Comparison of ENCODE assay signal across 20 cellular contexts in genomic region chr2:31287681-31288080, GRCh38. TPM values are rescaled to one million over a fixed set of nuclear protein-coding genes. Genes with fewer than 3 reads are reported as not detected.
DNase-seq lines count a peak whose midpoint lies in the region; ATAC-seq and TF ChIP-seq lines count a peak whose summit lies in the region.
"Had no signal": no experiment of that assay in that cellular context is flagged by ENCODE, and none has a peak within 500 bp of the region (broad histone marks: within the 10 kb centered on the region; RNA-seq: fewer than 3 reads in every experiment).

No MANE protein-coding gene starts in this region.

- H3K4me3 ChIP-seq in esophagus squamous epithelium (no peak overlapping the region), trophoblast cell (ENCODE audit: low read depth, low read length) (no peak overlapping the region)
- H3K4me3 ChIP-seq: mucosa of descending colon, SJCRH30, thoracic aorta had no signal

- intact Hi-C loops in esophagus squamous epithelium (cut with DNase I) = no loop called here

- H3K27me3 ChIP-seq in esophagus squamous epithelium (no peaks in the 10 kb centered on the region), trophoblast cell (ENCODE audit: insufficient read depth, low read length) (no peaks in the 10 kb centered on the region)

- H3K9me3 ChIP-seq in esophagus squamous epithelium (no peaks in the 10 kb centered on the region), trophoblast cell (ENCODE audit: insufficient read depth, low read depth, low read length) (no peaks in the 10 kb centered on the region)
- H3K9me3 ChIP-seq: mucosa of descending colon, SJCRH30, thoracic aorta had no signal

- H3K23ac ChIP-seq in trophoblast cell (ENCODE audit: low read length) = no peak overlapping the region

- no peaks in the 10 kb centered on the region for H3K79me2 ChIP-seq in trophoblast cell (ENCODE audit: control insufficient read depth, insufficient read depth, low read length, poor library complexity)

- 31 to 43% methylated on average over 2 of the region's 2 CpGs for WGBS in esophagus squamous epithelium, 2 donors
- no CpG with 5 or more reads among the region's 2 CpGs for whole genome bisulfite sequencing in trophoblast cell (ENCODE audit: extremely low coverage, insufficient coverage, insufficient read length)

- no peak for ATAC-seq in HG03139 (IDR thresholded peaks at IDR 0.05; ENCODE audit: unreplicated experiment)
- ATAC-seq: activated CD8-positive, alpha-beta T cell treated with anti-CD3 and anti-CD28 coated beads for 36 hours; PC-3 had no signal

- H3K27ac ChIP-seq in esophagus squamous epithelium = peak overlapping the region; percentile 54 to 84 (median 76)
- peak overlapping the region; percentile 72 for H3K27ac ChIP-seq in trophoblast cell (ENCODE audit: low read depth, low read length)
- H3K27ac ChIP-seq: HL-60, SJCRH30, thoracic aorta had no signal

- no peak overlapping the region for H3K9ac ChIP-seq in trophoblast cell (ENCODE audit: low read length)

- H2BK120ac ChIP-seq in trophoblast cell (ENCODE audit: insufficient read depth, low read length, poor library complexity) = peak overlapping the region; percentile 71

- H3K18ac ChIP-seq in trophoblast cell (ENCODE audit: low read length) = no peak overlapping the region

- H2BK5ac ChIP-seq in trophoblast cell (ENCODE audit: low read depth, low read length, poor library complexity) = peak overlapping the region; percentile 53

- no peak overlapping the region for H4K12ac ChIP-seq in trophoblast cell (ENCODE audit: low read depth, low read length)

- H3K79me1 ChIP-seq in trophoblast cell (ENCODE audit: low read length) = peaks cover 35% of the 10 kb centered on the region

- no peak for TF ChIP-seq CTCF in esophagus squamous epithelium (IDR thresholded peaks at IDR 0.05)

- peak overlapping the region; percentile 92 for H2BK12ac ChIP-seq in trophoblast cell (ENCODE audit: low read length)

- no peak overlapping the region for H2AFZ ChIP-seq in trophoblast cell (ENCODE audit: insufficient read depth, low read length, poor library complexity)

- no peak for TF ChIP-seq POLR2A in esophagus squamous epithelium (IDR thresholded peaks at IDR 0.05)

- no peak overlapping the region for H2AK5ac ChIP-seq in trophoblast cell (ENCODE audit: low read length)

- H3K36me3 ChIP-seq in esophagus squamous epithelium (no peaks in the 10 kb centered on the region), trophoblast cell (ENCODE audit: control insufficient read depth in 1 of 2, insufficient read depth in 2 of 2, low read length in 2 of 2) (no peaks in the 10 kb centered on the region)
- H3K36me3 ChIP-seq: SJCRH30, thoracic aorta had no signal

- no peak overlapping the region for H3K4me2 ChIP-seq in trophoblast cell (ENCODE audit: low read length)

- peak overlapping the region; percentile 81 for H4K91ac ChIP-seq in trophoblast cell (ENCODE audit: low read depth, low read length)

- H4K8ac ChIP-seq in trophoblast cell (ENCODE audit: low read depth, low read length) = no peak overlapping the region

- no peak overlapping the region for H3K4ac ChIP-seq in trophoblast cell (ENCODE audit: low read depth, low read length)

- DNase-seq in COLO829 (ENCODE audit: low spot score) (peak; percentile 13), M059J (ENCODE audit: low read depth) (peak; percentile 87), esophagus squamous epithelium (lab: John Stamatoyannopoulos, UW) (no peak), trophoblast cell (peak in 1 of 2 donors; percentile 54), NCI-H1436 treated with DMSO at 0.1 percent for 48 hours (lab: John Stamatoyannopoulos, UW) (no peak)
- no peak for DNase-seq in activated CD4-positive, alpha-beta T cell treated with anti-CD3 and anti-CD28 coated beads, Interleukin-2, amount 50 U/mL, for 1 hour
- DNase-seq: activated CD8-positive, alpha-beta T cell treated with anti-CD3 and anti-CD28 coated beads for 36 hours; activated naive CD4-positive, alpha-beta T cell treated with Interleukin-2 at 50 U/mL for 16 hours; activated T-cell treated with anti-CD3 and anti-CD28 coated beads, Interleukin-2, amount 50 U/mL, for 1 hour; central memory CD4-positive, alpha-beta T cell; erythroblast; glutamatergic neuron; mucosa of descending colon; NCI-H187 treated with DMSO at 0.1 percent for 48 hours; SJCRH30; stimulated activated naive CD4-positive, alpha-beta T cell had no signal

- H3K14ac ChIP-seq in trophoblast cell (ENCODE audit: low read length) = no peak overlapping the region

- H3K4me1 ChIP-seq in esophagus squamous epithelium = peaks cover 15 to 74% (median 16%) of the 10 kb centered on the region in 3 donors
- peaks cover 24 to 33% of the 10 kb centered on the region in 2 experiments for H3K4me1 ChIP-seq in trophoblast cell (ENCODE audit: control insufficient read depth in 1 of 2, insufficient read depth in 2 of 2, low read length in 2 of 2)
- H3K4me1 ChIP-seq: SJCRH30 had no signal

RNA-seq across cellular contexts. Expression of gene EHD3, which starts 53.7 kb away (rescaled TPM):
- 9.8 and 19.2 TPM in 2 replicates for total RNA-seq in M059J (2014; rRNA removed; shearing (Covaris generic))
- 10 to 100 TPM; 22.6 to 54.5 (median 38.1) TPM for total RNA-seq in esophagus squamous epithelium
- 26.5 and 29.5 TPM in 2 replicates for polyA plus RNA-seq in trophoblast cell (2013)
- total RNA-seq: SJCRH30 had no signal

Comparison
In these comparisons a context has a peak if more than half of its experiments do, and no peak if none do; other contexts are left out.
1. DNase-seq: peak in COLO829 (single experiment) and M059J (single experiment); none in esophagus squamous epithelium (single experiment), NCI-H1436 treated with DMSO at 0.1 percent for 48 hours (single experiment) and activated CD4-positive, alpha-beta T cell treated with anti-CD3 and anti-CD28 coated beads, Interleukin-2, amount 50 U/mL, for 1 hour (single experiment).